ENCODE assay signal across 1 cellular context in the genomic region with DNA sequence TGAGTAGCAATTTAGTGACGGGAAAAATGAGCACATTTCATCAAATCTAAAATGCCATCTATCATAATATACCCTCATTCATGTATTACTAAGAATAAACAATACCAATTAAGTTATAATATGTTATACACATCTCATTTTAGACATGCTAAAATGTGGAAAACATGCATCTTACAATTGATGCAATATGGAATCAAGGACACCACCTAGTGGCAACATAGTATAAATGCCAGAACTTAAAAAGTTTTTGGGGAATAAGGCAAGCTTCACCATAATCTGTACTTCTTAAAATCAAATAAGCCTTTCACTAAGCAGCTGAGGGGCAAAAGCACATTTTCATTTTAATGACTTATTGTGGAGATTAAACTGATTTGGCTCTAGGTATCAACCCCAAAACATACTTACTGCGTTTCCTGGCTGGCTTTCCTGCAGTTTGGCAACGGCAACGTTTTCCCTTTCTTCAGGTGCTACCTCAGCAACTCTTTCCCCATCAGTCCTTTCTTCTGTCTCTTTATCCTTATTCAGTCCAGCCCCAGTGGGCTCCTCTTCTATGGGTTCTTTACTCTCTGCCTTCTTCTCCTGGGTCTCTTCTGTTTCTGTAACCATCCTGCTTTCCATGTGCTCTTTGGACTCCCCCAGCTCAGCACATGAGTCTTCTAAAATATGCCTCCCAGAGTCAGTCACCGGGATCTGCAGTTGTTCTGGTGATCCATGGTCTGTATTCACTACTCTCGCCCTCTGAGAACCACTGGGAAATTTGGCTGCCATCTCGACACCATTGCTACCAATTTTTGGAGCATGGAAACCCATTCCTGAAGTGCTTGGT.
TF ChIP-seq lines count a peak whose summit lies in the region.

No MANE protein-coding gene starts in this region.

TF ChIP-seq in K562, 482 proteins besides CTCF, POLR2A, EP300 and RAD21 (continued from another document and continues in another):
- TF ChIP-seq, protein P1, sequence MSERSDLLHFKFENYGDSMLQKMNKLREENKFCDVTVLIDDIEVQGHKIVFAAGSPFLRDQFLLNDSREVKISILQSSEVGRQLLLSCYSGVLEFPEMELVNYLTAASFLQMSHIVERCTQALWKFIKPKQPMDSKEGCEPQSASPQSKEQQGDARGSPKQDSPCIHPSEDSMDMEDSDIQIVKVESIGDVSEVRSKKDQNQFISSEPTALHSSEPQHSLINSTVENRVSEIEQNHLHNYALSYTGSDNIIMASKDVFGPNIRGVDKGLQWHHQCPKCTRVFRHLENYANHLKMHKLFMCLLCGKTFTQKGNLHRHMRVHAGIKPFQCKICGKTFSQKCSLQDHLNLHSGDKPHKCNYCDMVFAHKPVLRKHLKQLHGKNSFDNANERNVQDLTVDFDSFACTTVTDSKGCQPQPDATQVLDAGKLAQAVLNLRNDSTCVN (CRISPR knock-in tag; IDR thresholded peaks at IDR 0.05): no peak
- TF ChIP-seq NFE2L1 (tag; IDR thresholded peaks at IDR 0.05; ENCODE audit: borderline replicate concordance, low read depth) (no peak), IRF2 (CRISPR knock-in tag; IDR thresholded peaks at IDR 0.05) (no peak), CEBPB (tag; IDR thresholded peaks at IDR 0.05) (peak; percentile 66), DIDO1 (tag; IDR thresholded peaks at IDR 0.05; ENCODE audit: low read depth) (no peak), ZNF57 (CRISPR knock-in tag; IDR thresholded peaks at IDR 0.05) (no peak), ZNF197 (CRISPR knock-in tag; IDR thresholded peaks at IDR 0.05; ENCODE audit: low read depth) (no peak), ZNF41 (CRISPR knock-in tag; conservative IDR thresholded peaks at IDR 0.05) (no peak), SMC3 (conservative IDR thresholded peaks at IDR 0.05; ENCODE audit: insufficient read depth, low read depth, low read length) (peak; percentile 21; the same call in 1 of the 2 replicates), ZNF263 (CRISPR knock-in tag; IDR thresholded peaks at IDR 0.05; ENCODE audit: borderline replicate concordance) (no peak), SREBF2 (CRISPR knock-in tag; IDR thresholded peaks at IDR 0.05) (no peak), SRSF3 (IDR thresholded peaks at IDR 0.05; ENCODE audit: insufficient read depth, low read length) (no peak), ZNF561 (CRISPR knock-in tag; conservative IDR thresholded peaks at IDR 0.05) (no peak), SP1 (CRISPR knock-in tag; IDR thresholded peaks at IDR 0.05) (0 out of 2 replicates have a peak, but pooled peaks have one; percentile 35), NFIX (CRISPR knock-in tag; IDR thresholded peaks at IDR 0.05; ENCODE audit: low read depth) (no peak), TAF7 (tag; IDR thresholded peaks at IDR 0.05) (no peak), TAF9B (IDR thresholded peaks at IDR 0.05; ENCODE audit: partially characterized antibody) (no peak), FOXA3 (CRISPR knock-in tag; conservative IDR thresholded peaks at IDR 0.05 in 1 of 2, IDR thresholded peaks at IDR 0.05 in 1 of 2) (no peak), MAZ (CRISPR knock-in tag; conservative IDR thresholded peaks at IDR 0.05 in 1 of 2, IDR thresholded peaks at IDR 0.05 in 1 of 2) (0 out of 4 replicates have a peak, but pooled peaks of 1 of the 2 experiments have one; percentile 33), PML (IDR thresholded peaks at IDR 0.05; ENCODE audit: low read length) (no peak), DACH1 (IDR thresholded peaks at IDR 0.05; ENCODE audit: partially characterized antibody) (no peak), KLF16 (IDR thresholded peaks at IDR 0.05) (peak; percentile 10; the same call in 1 of the 2 replicates), ELF2 (CRISPR knock-in tag; IDR thresholded peaks at IDR 0.05) (no peak), CEBPG (CRISPR knock-in tag; IDR thresholded peaks at IDR 0.05) (peak; percentile 37; the same call in 1 of the 2 replicates), CEBPG (tag; conservative IDR thresholded peaks at IDR 0.05 in 1 of 2, IDR thresholded peaks at IDR 0.05 in 1 of 2) (peak; percentile 65 to 86), TCF3 (CRISPR knock-in tag; IDR thresholded peaks at IDR 0.05) (no peak), ZBTB1 (CRISPR knock-in tag; IDR thresholded peaks at IDR 0.05; ENCODE audit: borderline replicate concordance, low read depth) (no peak), DPF2 (IDR thresholded peaks at IDR 0.05) (no peak), TOE1 (IDR thresholded peaks at IDR 0.05; ENCODE audit: borderline replicate concordance) (0 out of 2 replicates have a peak, but pooled peaks have one; percentile 15), TOE1 (CRISPR knock-in tag; IDR thresholded peaks at IDR 0.05; ENCODE audit: borderline replicate concordance, low read depth) (no peak), TFAM (CRISPR knock-in tag; conservative IDR thresholded peaks at IDR 0.05) (no peak), SUPT5H (IDR thresholded peaks at IDR 0.05) (peak; percentile 35; the same call in 1 of the 2 replicates), MCM3 (IDR thresholded peaks at IDR 0.05) (no peak), ZKSCAN3 (CRISPR knock-in tag; IDR thresholded peaks at IDR 0.05) (no peak)
- TF ChIP-seq, protein P2, sequence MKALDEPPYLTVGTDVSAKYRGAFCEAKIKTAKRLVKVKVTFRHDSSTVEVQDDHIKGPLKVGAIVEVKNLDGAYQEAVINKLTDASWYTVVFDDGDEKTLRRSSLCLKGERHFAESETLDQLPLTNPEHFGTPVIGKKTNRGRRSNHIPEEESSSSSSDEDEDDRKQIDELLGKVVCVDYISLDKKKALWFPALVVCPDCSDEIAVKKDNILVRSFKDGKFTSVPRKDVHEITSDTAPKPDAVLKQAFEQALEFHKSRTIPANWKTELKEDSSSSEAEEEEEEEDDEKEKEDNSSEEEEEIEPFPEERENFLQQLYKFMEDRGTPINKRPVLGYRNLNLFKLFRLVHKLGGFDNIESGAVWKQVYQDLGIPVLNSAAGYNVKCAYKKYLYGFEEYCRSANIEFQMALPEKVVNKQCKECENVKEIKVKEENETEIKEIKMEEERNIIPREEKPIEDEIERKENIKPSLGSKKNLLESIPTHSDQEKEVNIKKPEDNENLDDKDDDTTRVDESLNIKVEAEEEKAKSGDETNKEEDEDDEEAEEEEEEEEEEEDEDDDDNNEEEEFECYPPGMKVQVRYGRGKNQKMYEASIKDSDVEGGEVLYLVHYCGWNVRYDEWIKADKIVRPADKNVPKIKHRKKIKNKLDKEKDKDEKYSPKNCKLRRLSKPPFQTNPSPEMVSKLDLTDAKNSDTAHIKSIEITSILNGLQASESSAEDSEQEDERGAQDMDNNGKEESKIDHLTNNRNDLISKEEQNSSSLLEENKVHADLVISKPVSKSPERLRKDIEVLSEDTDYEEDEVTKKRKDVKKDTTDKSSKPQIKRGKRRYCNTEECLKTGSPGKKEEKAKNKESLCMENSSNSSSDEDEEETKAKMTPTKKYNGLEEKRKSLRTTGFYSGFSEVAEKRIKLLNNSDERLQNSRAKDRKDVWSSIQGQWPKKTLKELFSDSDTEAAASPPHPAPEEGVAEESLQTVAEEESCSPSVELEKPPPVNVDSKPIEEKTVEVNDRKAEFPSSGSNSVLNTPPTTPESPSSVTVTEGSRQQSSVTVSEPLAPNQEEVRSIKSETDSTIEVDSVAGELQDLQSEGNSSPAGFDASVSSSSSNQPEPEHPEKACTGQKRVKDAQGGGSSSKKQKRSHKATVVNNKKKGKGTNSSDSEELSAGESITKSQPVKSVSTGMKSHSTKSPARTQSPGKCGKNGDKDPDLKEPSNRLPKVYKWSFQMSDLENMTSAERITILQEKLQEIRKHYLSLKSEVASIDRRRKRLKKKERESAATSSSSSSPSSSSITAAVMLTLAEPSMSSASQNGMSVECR (CRISPR knock-in tag; IDR thresholded peaks at IDR 0.05): no peak
- TF ChIP-seq, protein P3, sequence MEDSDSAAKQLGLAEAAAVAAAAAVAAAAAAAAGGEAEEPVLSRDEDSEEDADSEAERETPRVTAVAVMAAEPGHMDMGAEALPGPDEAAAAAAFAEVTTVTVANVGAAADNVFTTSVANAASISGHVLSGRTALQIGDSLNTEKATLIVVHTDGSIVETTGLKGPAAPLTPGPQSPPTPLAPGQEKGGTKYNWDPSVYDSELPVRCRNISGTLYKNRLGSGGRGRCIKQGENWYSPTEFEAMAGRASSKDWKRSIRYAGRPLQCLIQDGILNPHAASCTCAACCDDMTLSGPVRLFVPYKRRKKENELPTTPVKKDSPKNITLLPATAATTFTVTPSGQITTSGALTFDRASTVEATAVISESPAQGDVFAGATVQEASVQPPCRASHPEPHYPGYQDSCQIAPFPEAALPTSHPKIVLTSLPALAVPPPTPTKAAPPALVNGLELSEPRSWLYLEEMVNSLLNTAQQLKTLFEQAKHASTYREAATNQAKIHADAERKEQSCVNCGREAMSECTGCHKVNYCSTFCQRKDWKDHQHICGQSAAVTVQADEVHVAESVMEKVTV (CRISPR knock-in tag; IDR thresholded peaks at IDR 0.05): 0 out of 2 replicates have a peak, but pooled peaks have one; percentile 26
- TF ChIP-seq, protein P4, sequence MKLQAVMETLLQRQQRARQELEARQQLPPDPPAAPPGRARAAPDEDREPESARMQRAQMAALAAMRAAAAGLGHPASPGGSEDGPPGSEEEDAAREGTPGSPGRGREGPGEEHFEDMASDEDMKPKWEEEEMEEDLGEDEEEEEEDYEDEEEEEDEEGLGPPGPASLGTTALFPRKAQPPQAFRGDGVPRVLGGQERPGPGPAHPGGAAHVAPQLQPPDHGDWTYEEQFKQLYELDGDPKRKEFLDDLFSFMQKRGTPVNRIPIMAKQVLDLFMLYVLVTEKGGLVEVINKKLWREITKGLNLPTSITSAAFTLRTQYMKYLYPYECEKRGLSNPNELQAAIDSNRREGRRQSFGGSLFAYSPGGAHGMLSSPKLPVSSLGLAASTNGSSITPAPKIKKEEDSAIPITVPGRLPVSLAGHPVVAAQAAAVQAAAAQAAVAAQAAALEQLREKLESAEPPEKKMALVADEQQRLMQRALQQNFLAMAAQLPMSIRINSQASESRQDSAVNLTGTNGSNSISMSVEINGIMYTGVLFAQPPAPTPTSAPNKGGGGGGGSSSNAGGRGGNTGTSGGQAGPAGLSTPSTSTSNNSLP (IDR thresholded peaks at IDR 0.05; ENCODE audit: borderline replicate concordance, low read depth, low read length): no peak
- TF ChIP-seq, protein P5, sequence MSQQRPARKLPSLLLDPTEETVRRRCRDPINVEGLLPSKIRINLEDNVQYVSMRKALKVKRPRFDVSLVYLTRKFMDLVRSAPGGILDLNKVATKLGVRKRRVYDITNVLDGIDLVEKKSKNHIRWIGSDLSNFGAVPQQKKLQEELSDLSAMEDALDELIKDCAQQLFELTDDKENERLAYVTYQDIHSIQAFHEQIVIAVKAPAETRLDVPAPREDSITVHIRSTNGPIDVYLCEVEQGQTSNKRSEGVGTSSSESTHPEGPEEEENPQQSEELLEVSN (IDR thresholded peaks at IDR 0.05; ENCODE audit: borderline replicate concordance in 1 of 2, extremely low read depth in 1 of 2, insufficient read depth in 1 of 2, insufficient read length in 1 of 2, low read depth in 1 of 2, low read length in 1 of 2, poor library complexity in 1 of 2, severe bottlenecking in 1 of 2): no peak
- TF ChIP-seq, protein P6, sequence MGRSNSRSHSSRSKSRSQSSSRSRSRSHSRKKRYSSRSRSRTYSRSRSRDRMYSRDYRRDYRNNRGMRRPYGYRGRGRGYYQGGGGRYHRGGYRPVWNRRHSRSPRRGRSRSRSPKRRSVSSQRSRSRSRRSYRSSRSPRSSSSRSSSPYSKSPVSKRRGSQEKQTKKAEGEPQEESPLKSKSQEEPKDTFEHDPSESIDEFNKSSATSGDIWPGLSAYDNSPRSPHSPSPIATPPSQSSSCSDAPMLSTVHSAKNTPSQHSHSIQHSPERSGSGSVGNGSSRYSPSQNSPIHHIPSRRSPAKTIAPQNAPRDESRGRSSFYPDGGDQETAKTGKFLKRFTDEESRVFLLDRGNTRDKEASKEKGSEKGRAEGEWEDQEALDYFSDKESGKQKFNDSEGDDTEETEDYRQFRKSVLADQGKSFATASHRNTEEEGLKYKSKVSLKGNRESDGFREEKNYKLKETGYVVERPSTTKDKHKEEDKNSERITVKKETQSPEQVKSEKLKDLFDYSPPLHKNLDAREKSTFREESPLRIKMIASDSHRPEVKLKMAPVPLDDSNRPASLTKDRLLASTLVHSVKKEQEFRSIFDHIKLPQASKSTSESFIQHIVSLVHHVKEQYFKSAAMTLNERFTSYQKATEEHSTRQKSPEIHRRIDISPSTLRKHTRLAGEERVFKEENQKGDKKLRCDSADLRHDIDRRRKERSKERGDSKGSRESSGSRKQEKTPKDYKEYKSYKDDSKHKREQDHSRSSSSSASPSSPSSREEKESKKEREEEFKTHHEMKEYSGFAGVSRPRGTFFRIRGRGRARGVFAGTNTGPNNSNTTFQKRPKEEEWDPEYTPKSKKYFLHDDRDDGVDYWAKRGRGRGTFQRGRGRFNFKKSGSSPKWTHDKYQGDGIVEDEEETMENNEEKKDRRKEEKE (IDR thresholded peaks at IDR 0.05; ENCODE audit: borderline replicate concordance in 1 of 2, control insufficient read depth in 1 of 2, low read depth in 2 of 2, low read length in 1 of 2): no peak
- TF ChIP-seq, protein P7, sequence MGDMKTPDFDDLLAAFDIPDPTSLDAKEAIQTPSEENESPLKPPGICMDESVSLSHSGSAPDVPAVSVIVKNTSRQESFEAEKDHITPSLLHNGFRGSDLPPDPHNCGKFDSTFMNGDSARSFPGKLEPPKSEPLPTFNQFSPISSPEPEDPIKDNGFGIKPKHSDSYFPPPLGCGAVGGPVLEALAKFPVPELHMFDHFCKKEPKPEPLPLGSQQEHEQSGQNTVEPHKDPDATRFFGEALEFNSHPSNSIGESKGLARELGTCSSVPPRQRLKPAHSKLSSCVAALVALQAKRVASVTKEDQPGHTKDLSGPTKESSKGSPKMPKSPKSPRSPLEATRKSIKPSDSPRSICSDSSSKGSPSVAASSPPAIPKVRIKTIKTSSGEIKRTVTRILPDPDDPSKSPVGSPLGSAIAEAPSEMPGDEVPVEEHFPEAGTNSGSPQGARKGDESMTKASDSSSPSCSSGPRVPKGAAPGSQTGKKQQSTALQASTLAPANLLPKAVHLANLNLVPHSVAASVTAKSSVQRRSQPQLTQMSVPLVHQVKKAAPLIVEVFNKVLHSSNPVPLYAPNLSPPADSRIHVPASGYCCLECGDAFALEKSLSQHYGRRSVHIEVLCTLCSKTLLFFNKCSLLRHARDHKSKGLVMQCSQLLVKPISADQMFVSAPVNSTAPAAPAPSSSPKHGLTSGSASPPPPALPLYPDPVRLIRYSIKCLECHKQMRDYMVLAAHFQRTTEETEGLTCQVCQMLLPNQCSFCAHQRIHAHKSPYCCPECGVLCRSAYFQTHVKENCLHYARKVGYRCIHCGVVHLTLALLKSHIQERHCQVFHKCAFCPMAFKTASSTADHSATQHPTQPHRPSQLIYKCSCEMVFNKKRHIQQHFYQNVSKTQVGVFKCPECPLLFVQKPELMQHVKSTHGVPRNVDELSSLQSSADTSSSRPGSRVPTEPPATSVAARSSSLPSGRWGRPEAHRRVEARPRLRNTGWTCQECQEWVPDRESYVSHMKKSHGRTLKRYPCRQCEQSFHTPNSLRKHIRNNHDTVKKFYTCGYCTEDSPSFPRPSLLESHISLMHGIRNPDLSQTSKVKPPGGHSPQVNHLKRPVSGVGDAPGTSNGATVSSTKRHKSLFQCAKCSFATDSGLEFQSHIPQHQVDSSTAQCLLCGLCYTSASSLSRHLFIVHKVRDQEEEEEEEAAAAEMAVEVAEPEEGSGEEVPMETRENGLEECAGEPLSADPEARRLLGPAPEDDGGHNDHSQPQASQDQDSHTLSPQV (IDR thresholded peaks at IDR 0.05): peak; percentile 37; the same call in 1 of the 2 replicates
